1 cellular context compared by ENCODE assay signal in genomic region chr6:7165002-7165735, GRCh38.
TF ChIP-seq lines count a peak whose summit lies in the region.

No MANE protein-coding gene starts in this region.

TF ChIP-seq in K562, 482 proteins besides CTCF, POLR2A, EP300 and RAD21 (continued from another document and continues in another):
- TF ChIP-seq E4F1 (CRISPR knock-in tag; IDR thresholded peaks at IDR 0.05; ENCODE audit: borderline replicate concordance): no peak
- TF ChIP-seq PREB (CRISPR knock-in tag; IDR thresholded peaks at IDR 0.05): no peak
- no peak for TF ChIP-seq CHD7 (IDR thresholded peaks at IDR 0.05; ENCODE audit: low read depth, low read length)
- TF ChIP-seq ZNF197 (CRISPR knock-in tag; IDR thresholded peaks at IDR 0.05; ENCODE audit: low read depth): peak; percentile 97
- no peak for TF ChIP-seq YBX1 (IDR thresholded peaks at IDR 0.05)
- TF ChIP-seq SMAD2 (IDR thresholded peaks at IDR 0.05; ENCODE audit: low read depth, low read length): no peak
- TF ChIP-seq MYNN (IDR thresholded peaks at IDR 0.05): peak; percentile 87
- no peak for TF ChIP-seq MYNN (CRISPR knock-in tag; IDR thresholded peaks at IDR 0.05)
- peak; percentile 89 for TF ChIP-seq TFAP4 (CRISPR knock-in tag; IDR thresholded peaks at IDR 0.05; ENCODE audit: borderline replicate concordance)
- TF ChIP-seq POU5F1 (IDR thresholded peaks at IDR 0.05; ENCODE audit: borderline replicate concordance, low read depth, low read length, partially characterized antibody): no peak
- no peak for TF ChIP-seq HMG20B (CRISPR knock-in tag; IDR thresholded peaks at IDR 0.05)
- no peak; the same call in 1 of the 2 replicates for TF ChIP-seq ZBTB12 (CRISPR knock-in tag; IDR thresholded peaks at IDR 0.05)
- TF ChIP-seq PHF21A (IDR thresholded peaks at IDR 0.05; ENCODE audit: borderline replicate concordance, low read depth): peak; percentile 96; the same call in 1 of the 2 replicates
- no peak for TF ChIP-seq BDP1 (IDR thresholded peaks at IDR 0.05; ENCODE audit: insufficient read depth, insufficient read length)
- peak; percentile 22; the same call in 1 of the 2 replicates for TF ChIP-seq ZNF12 (CRISPR knock-in tag; IDR thresholded peaks at IDR 0.05)
- TF ChIP-seq ZC3H8 (IDR thresholded peaks at IDR 0.05): no peak
- TF ChIP-seq ZBTB33 (CRISPR knock-in tag; IDR thresholded peaks at IDR 0.05): peak; percentile 76
- TF ChIP-seq SMARCC2 (IDR thresholded peaks at IDR 0.05; ENCODE audit: low read depth): peak; percentile 83
- TF ChIP-seq BRCA1 (IDR thresholded peaks at IDR 0.05): no peak
- no peak for TF ChIP-seq BRCA1 (CRISPR knock-in tag; IDR thresholded peaks at IDR 0.05)
- TF ChIP-seq TCF15 (CRISPR knock-in tag; IDR thresholded peaks at IDR 0.05): no peak
- TF ChIP-seq MCM7 (IDR thresholded peaks at IDR 0.05): no peak
- peak; percentile 71 for TF ChIP-seq PRDM10 (IDR thresholded peaks at IDR 0.05; ENCODE audit: partially characterized antibody)
- TF ChIP-seq E2F6 (IDR thresholded peaks at IDR 0.05; ENCODE audit: borderline replicate concordance in 1 of 2, extremely low read depth in 1 of 2, insufficient read depth in 1 of 2, insufficient read length in 1 of 2, low read depth in 1 of 2, low read length in 1 of 2, poor library complexity in 1 of 2, severe bottlenecking in 1 of 2): peak; percentile 23 to 55
- TF ChIP-seq ZNF280A (IDR thresholded peaks at IDR 0.05; ENCODE audit: low read depth, partially characterized antibody): no peak
- TF ChIP-seq DMBX1 (CRISPR knock-in tag; IDR thresholded peaks at IDR 0.05; ENCODE audit: borderline replicate concordance): peak; percentile 86; the same call in 1 of the 2 replicates
